1 cellular context compared by ENCODE assay signal in genomic region chr12:80320121-80320678, GRCh38.
A peak's percentile ranks its signal among the peaks of the same experiment; 100 is the strongest.
TF ChIP-seq lines count a peak whose summit lies in the region.

No MANE protein-coding gene starts in this region.

TF ChIP-seq in GM23338, 12 proteins besides CTCF, POLR2A, EP300 and RAD21 (continued from another document):
- TF ChIP-seq ZNF462 (CRISPR knock-in tag; IDR thresholded peaks at IDR 0.05) = peak; percentile 78
- 0 out of 2 replicates have a peak, but pooled peaks have one; percentile 34 for TF ChIP-seq ZNF114 (CRISPR knock-in tag; IDR thresholded peaks at IDR 0.05)
- TF ChIP-seq NANOG (IDR thresholded peaks at IDR 0.05; ENCODE audit: borderline replicate concordance) = peak; percentile 71; the same call in 1 of the 2 replicates
- no peak for TF ChIP-seq EZH2phosphoT487 (IDR thresholded peaks at IDR 0.05; ENCODE audit: unreplicated experiment)
